In genomic region chr3:194884649-194885315, GRCh38 we compare ENCODE assay signal across 22 cellular contexts.
DNase-seq lines count a peak whose midpoint lies in the region; ATAC-seq, FAIRE-seq and TF ChIP-seq lines count a peak whose summit lies in the region.
"Had no signal": no experiment of that assay in that cellular context is flagged by ENCODE, and none has a peak within 500 bp of the region (broad histone marks: within the 10 kb centered on the region; RNA-seq: fewer than 3 reads in every experiment).

No MANE protein-coding gene starts in this region.

- H3K27ac ChIP-seq in endothelial cell of umbilical vein (ENCODE audit: insufficient read depth, low read depth, low read length): peak overlapping the region; percentile 66
- no peak overlapping the region for H3K27ac ChIP-seq in vagina
- H3K27ac ChIP-seq: A549, brain microvascular endothelial cell had no signal

- intact Hi-C loops in left cardiac atrium (cut with DNase I) (loop anchor here in 1 of 2 donors (10.0 kb wide), 1 partner anchor 200 kb away; the partner anchor contains the start of gene FAM43A), Right ventricle myocardium superior (cut with DNase I) (no loop called here), endothelial cell of umbilical vein (cut with micrococcal nuclease) (loop anchor here (1.0 to 5.0 kb wide), 8 partner anchors 17 to 378 kb away; no protein-coding TSS in a partner anchor), vagina (cut with DNase I) (no loop called here)

- no peak overlapping the region for H3K9ac ChIP-seq in endothelial cell of umbilical vein (replicated peaks; ENCODE audit: extremely low read depth, insufficient read depth, low read length)

- DNase-seq in left cardiac atrium (peak; percentile 57), Right ventricle myocardium superior (no peak), endothelial cell of umbilical vein (ENCODE audit: low read depth, low spot score) (peak; percentile 83), left lobe of liver (ENCODE audit: low spot score) (no peak), vagina (ENCODE audit: extremely low spot score in 2 of 2) (peak; percentile 43 to 85)
- DNase-seq in effector CD8-positive, alpha-beta T cell (lab: John Stamatoyannopoulos, UW): no peak
- DNase-seq in activated CD4-positive, alpha-beta memory T cell treated with anti-CD3 and anti-CD28 coated beads, Interleukin-2, amount 10 ng/mL, durations not matched to agents 7 days and 5 days: no peak
- DNase-seq: activated naive CD8-positive, alpha-beta T cell treated with anti-CD3 and anti-CD28 coated beads, Interleukin-2, amount 10 ng/mL, durations not matched to agents 7 days and 5 days; brain microvascular endothelial cell; C1 segment of cervical spinal cord; cortex of kidney; MV-4-11; NCI-H187 treated with DMSO at 0.1 percent for 48 hours; NCI-H226; NCI-H82; occipital lobe; T-cell had no signal

- no TSS peak for BruUV-seq in endothelial cell of umbilical vein (replicated peaks; lab: Mats Ljungman, UMichigan)

- no peak overlapping the region for H3K4me3 Mint-ChIP-seq in activated CD4-positive, alpha-beta memory T cell treated with anti-CD3 and anti-CD28 coated beads, Interleukin-2, amount 10 ng/mL, durations not matched to agents 7 days and 5 days
- H3K4me3 Mint-ChIP-seq: activated naive CD8-positive, alpha-beta T cell treated with anti-CD3 and anti-CD28 coated beads, Interleukin-2, amount 10 ng/mL, durations not matched to agents 7 days and 5 days; T-cell had no signal

- H3K79me2 ChIP-seq in endothelial cell of umbilical vein (ENCODE audit: control insufficient read depth, insufficient read depth, low read length): no peaks in the 10 kb centered on the region

- peak overlapping the region; percentile 27 for H3K4me2 ChIP-seq in endothelial cell of umbilical vein (ENCODE audit: insufficient read depth, low read length)
- H3K4me2 ChIP-seq: A549 had no signal

- H3K4me1 ChIP-seq in endothelial cell of umbilical vein (ENCODE audit: control insufficient read depth, extremely low read depth, insufficient read depth, low read length): peaks cover 20% of the 10 kb centered on the region
- H3K4me1 ChIP-seq in vagina: peaks cover 16% of the 10 kb centered on the region
- H3K4me1 ChIP-seq: A549 had no signal

- H2AFZ ChIP-seq in endothelial cell of umbilical vein (ENCODE audit: low read depth, low read length): no peak overlapping the region

- dilution Hi-C loops in endothelial cell of umbilical vein (cut with MboI; ENCODE audit: extremely low pct_ligation_motif_present, low sequenced_read_pairs): no loop called here

- H3K9me3 ChIP-seq in endothelial cell of umbilical vein (replicated peaks; ENCODE audit: control insufficient read depth, insufficient read depth, low read length) (peaks cover 2% of the 10 kb centered on the region), vagina (no peaks in the 10 kb centered on the region)

- no peaks in the 10 kb centered on the region for H3K9me1 ChIP-seq in endothelial cell of umbilical vein (replicated peaks; ENCODE audit: control insufficient read depth, extremely low read depth, insufficient read depth, low read length)

- H3K27me3 Mint-ChIP-seq in activated CD4-positive, alpha-beta memory T cell treated with anti-CD3 and anti-CD28 coated beads, Interleukin-2, amount 10 ng/mL, durations not matched to agents 7 days and 5 days: peaks cover 6% of the 10 kb centered on the region

- H3K27ac Mint-ChIP-seq in activated CD4-positive, alpha-beta memory T cell treated with anti-CD3 and anti-CD28 coated beads, Interleukin-2, amount 10 ng/mL, durations not matched to agents 7 days and 5 days: no peak overlapping the region
- H3K27ac Mint-ChIP-seq: activated naive CD8-positive, alpha-beta T cell treated with anti-CD3 and anti-CD28 coated beads, Interleukin-2, amount 10 ng/mL, durations not matched to agents 7 days and 5 days; T-cell had no signal

- POLR2A ChIA-PET in endothelial cell of umbilical vein (lab: Charles Lee): interaction anchor here (1.5 to 1.8 kb wide), 3 partner anchors 46 to 197 kb away, joined by 4 to 6 read pairs (median 5); no protein-coding TSS in a partner anchor
- POLR2A ChIA-PET in activated CD4-positive, alpha-beta memory T cell treated with anti-CD3 and anti-CD28 coated beads, Interleukin-2, amount 10 ng/mL, durations not matched to agents 7 days and 5 days (lab: Charles Lee): no interaction called here

- no peaks in the 10 kb centered on the region for H3K36me3 Mint-ChIP-seq in activated CD4-positive, alpha-beta memory T cell treated with anti-CD3 and anti-CD28 coated beads, Interleukin-2, amount 10 ng/mL, durations not matched to agents 7 days and 5 days (ENCODE audit: low read depth)
- H3K36me3 Mint-ChIP-seq: activated naive CD8-positive, alpha-beta T cell treated with anti-CD3 and anti-CD28 coated beads, Interleukin-2, amount 10 ng/mL, durations not matched to agents 7 days and 5 days had no signal

- H4K20me1 ChIP-seq in endothelial cell of umbilical vein (replicated peaks; ENCODE audit: control insufficient read depth, extremely low read depth, insufficient read depth, low read length): no peaks in the 10 kb centered on the region

- peak in 1 of 2 donors; percentile 1 for TF ChIP-seq CTCF in endothelial cell of umbilical vein (IDR thresholded peaks at IDR 0.05; ENCODE audit: extremely low read depth in 1 of 2, insufficient read depth in 1 of 2, low read depth in 1 of 2, low read length in 2 of 2)
- TF ChIP-seq CTCF in vagina (IDR thresholded peaks at IDR 0.05): no peak

- TF ChIP-seq POLR2A in endothelial cell of umbilical vein (IDR thresholded peaks at IDR 0.05; ENCODE audit: low read depth, low read length): no peak
- TF ChIP-seq POLR2A in vagina (IDR thresholded peaks at IDR 0.05): no peak

- H3K4me1 Mint-ChIP-seq in activated CD4-positive, alpha-beta memory T cell treated with anti-CD3 and anti-CD28 coated beads, Interleukin-2, amount 10 ng/mL, durations not matched to agents 7 days and 5 days: peaks cover 3% of the 10 kb centered on the region

- peak; percentile 72 for FAIRE-seq in endothelial cell of umbilical vein (lab: Jason Lieb, UNC)
- FAIRE-seq: A549, K562, TTC549 had no signal

- H3K36me3 ChIP-seq in endothelial cell of umbilical vein (ENCODE audit: control insufficient read depth in 2 of 2, extremely low read depth in 1 of 2, insufficient read depth in 2 of 2, low read length in 2 of 2): no peaks in the 10 kb centered on the region
- no peaks in the 10 kb centered on the region for H3K36me3 ChIP-seq in vagina
- H3K36me3 ChIP-seq: brain microvascular endothelial cell had no signal

- H3K4me3 ChIP-seq in endothelial cell of umbilical vein (replicated peaks in 1 of 3; ENCODE audit: insufficient read depth in 1 of 3, low read depth in 1 of 3, low read length in 3 of 3) (no peak overlapping the region), vagina (no peak overlapping the region)
- H3K4me3 ChIP-seq: A549, K562 had no signal

- ATAC-seq in left cardiac atrium (peak; percentile 31 to 40), Right ventricle myocardium superior (ENCODE audit: poor library complexity) (no peak), left lobe of liver (peak; percentile 26), HG03342 (IDR thresholded peaks at IDR 0.05; ENCODE audit: unreplicated experiment) (no peak)
- ATAC-seq: A549, K562, sciatic nerve, T-cell had no signal

- H3K9me3 Mint-ChIP-seq in activated CD4-positive, alpha-beta memory T cell treated with anti-CD3 and anti-CD28 coated beads, Interleukin-2, amount 10 ng/mL, durations not matched to agents 7 days and 5 days: peaks cover 21% of the 10 kb centered on the region

- CTCF ChIA-PET in endothelial cell of umbilical vein (lab: Charles Lee): interaction anchor here (0.7 to 1.9 kb wide), 9 partner anchors 13 to 197 kb away, joined by 3 to 18 read pairs (median 3); no protein-coding TSS in a partner anchor
- CTCF ChIA-PET in activated CD4-positive, alpha-beta memory T cell treated with anti-CD3 and anti-CD28 coated beads, Interleukin-2, amount 10 ng/mL, durations not matched to agents 7 days and 5 days (lab: Charles Lee): no interaction called here

- no peaks in the 10 kb centered on the region for H3K27me3 ChIP-seq in endothelial cell of umbilical vein (ENCODE audit: control insufficient read depth in 2 of 2, insufficient read depth in 2 of 2, low read length in 2 of 2)
- H3K27me3 ChIP-seq in vagina: no peaks in the 10 kb centered on the region
- H3K27me3 ChIP-seq: brain microvascular endothelial cell had no signal

TF ChIP-seq in endothelial cell of umbilical vein, 7 proteins besides CTCF, POLR2A, EP300 and RAD21:
- no peak for TF ChIP-seq EZH2 (IDR thresholded peaks at IDR 0.05; ENCODE audit: borderline replicate concordance, low read depth, low read length, severe bottlenecking)
- TF ChIP-seq GATA2 (IDR thresholded peaks at IDR 0.05; ENCODE audit: insufficient read depth, insufficient read length, low read depth, low read length): peak; percentile 50
- peak; percentile 60 for TF ChIP-seq POLR2AphosphoS5 (IDR thresholded peaks at IDR 0.05; ENCODE audit: insufficient read depth, low read depth, low read length)
- no peak for TF ChIP-seq MAX (IDR thresholded peaks at IDR 0.05; ENCODE audit: insufficient read depth, insufficient read length)
- no peak for TF ChIP-seq MYC (IDR thresholded peaks at IDR 0.05; ENCODE audit: low read depth, low read length)
- peak; percentile 90 for TF ChIP-seq FOS (IDR thresholded peaks at IDR 0.05; ENCODE audit: borderline replicate concordance, insufficient read depth, low read length)
- TF ChIP-seq JUN (IDR thresholded peaks at IDR 0.05; ENCODE audit: borderline replicate concordance, insufficient read depth, insufficient read length, low read depth): peak; percentile 91
TF ChIP-seq in endothelial cell of umbilical vein: peak in this region for 4.

Comparison
In these comparisons a context has a peak if more than half of its experiments do, and no peak if none do; other contexts are left out.
1. ATAC-seq: peak in left cardiac atrium (2 of 2) and left lobe of liver (single experiment); none in Right ventricle myocardium superior (single experiment) and HG03342 (single experiment).
2. DNase-seq: peak in left cardiac atrium (single experiment), endothelial cell of umbilical vein (single experiment) and vagina (2 of 2); none in Right ventricle myocardium superior (single experiment), left lobe of liver (single experiment), effector CD8-positive, alpha-beta T cell (single experiment) and activated CD4-positive, alpha-beta memory T cell treated with anti-CD3 and anti-CD28 coated beads, Interleukin-2, amount 10 ng/mL, durations not matched to agents 7 days and 5 days (single experiment).